9 cellular contexts compared by ENCODE assay signal in genomic region chr21:46500224-46500861, GRCh38. TPM values are rescaled to one million over a fixed set of nuclear protein-coding genes. Genes with fewer than 3 reads are reported as not detected.
DNase-seq lines count a peak whose midpoint lies in the region; ATAC-seq, FAIRE-seq and TF ChIP-seq lines count a peak whose summit lies in the region.
"Had no signal": no experiment of that assay in that cellular context is flagged by ENCODE, and none has a peak within 500 bp of the region (broad histone marks: within the 10 kb centered on the region; RNA-seq: fewer than 3 reads in every experiment).

No MANE protein-coding gene starts in this region.

- peaks cover 38% of the 10 kb centered on the region for H3K36me3 Mint-ChIP-seq in T-helper 2 cell treated with Interferon-gamma antibody and Interleukin-4, amounts not matched to agents 5 μg/mL and 100 μg/mL, for 36 hours (ENCODE audit: low read depth)

- 56% methylated on average over 3 of the region's 3 CpGs for WGBS in hepatocyte (ENCODE audit: low lambda C conversion rate, missing lambda C conversion rate)

- H3K27ac ChIP-seq in BLaER1 (peak overlapping the region; percentile 33; the same call in 1 of the 2 replicates), hepatocyte (peak overlapping the region; percentile 60)

- H3K27ac Mint-ChIP-seq in T-helper 2 cell treated with Interferon-gamma antibody and Interleukin-4, amounts not matched to agents 5 μg/mL and 100 μg/mL, for 36 hours: peak overlapping the region; percentile 56

- no peaks in the 10 kb centered on the region for H3K9me2 ChIP-seq in hepatocyte (replicated peaks; ENCODE audit: insufficient read depth)

- peak; percentile 60 for FAIRE-seq in H54 (lab: Jason Lieb, UNC)

- H3K4me2 ChIP-seq in BLaER1: peak overlapping the region; percentile 45
- peak overlapping the region; percentile 10 for H3K4me2 ChIP-seq in hepatocyte

- peak overlapping the region; percentile 6 for H3K4me3 Mint-ChIP-seq in T-helper 2 cell treated with Interferon-gamma antibody and Interleukin-4, amounts not matched to agents 5 μg/mL and 100 μg/mL, for 36 hours

- no peaks in the 10 kb centered on the region for H4K20me1 ChIP-seq in BLaER1
- no peaks in the 10 kb centered on the region for H4K20me1 ChIP-seq in hepatocyte (ENCODE audit: insufficient read depth, poor library complexity, severe bottlenecking)

- H3K27me3 ChIP-seq in BLaER1: no peaks in the 10 kb centered on the region
- no peaks in the 10 kb centered on the region for H3K27me3 ChIP-seq in hepatocyte

- peaks cover 32% of the 10 kb centered on the region for H3K4me1 ChIP-seq in BLaER1
- H3K4me1 ChIP-seq in hepatocyte (ENCODE audit: insufficient read depth): peaks cover 9% of the 10 kb centered on the region

- no peaks in the 10 kb centered on the region for H3K27me3 Mint-ChIP-seq in T-helper 2 cell treated with Interferon-gamma antibody and Interleukin-4, amounts not matched to agents 5 μg/mL and 100 μg/mL, for 36 hours (ENCODE audit: low read depth)

- no peaks in the 10 kb centered on the region for H3K9me3 ChIP-seq in BLaER1
- no peaks in the 10 kb centered on the region for H3K9me3 ChIP-seq in hepatocyte (ENCODE audit: low read depth)

- H3K9ac ChIP-seq in BLaER1: 0 out of 2 replicates have a peak overlapping the region, but pooled peaks have one; percentile 22

- no peak for TF ChIP-seq POLR2A in H54 (IDR thresholded peaks at IDR 0.05; ENCODE audit: low read depth, low read length)

- peaks cover 31% of the 10 kb centered on the region for H3K4me1 Mint-ChIP-seq in T-helper 2 cell treated with Interferon-gamma antibody and Interleukin-4, amounts not matched to agents 5 μg/mL and 100 μg/mL, for 36 hours (ENCODE audit: low read depth)

- DNase-seq in H54 (ENCODE audit: insufficient read length, low spot score): peak; percentile 36
- no peak for DNase-seq in T-helper 2 cell treated with Interferon-gamma antibody and Interleukin-4, amounts not matched to agents 5 μg/mL and 100 μg/mL, for 36 hours (ENCODE audit: low spot score)
- peak; percentile 13 for DNase-seq in hepatocyte (ENCODE audit: low spot score)
- no peak for DNase-seq in C1 segment of cervical spinal cord (lab: John Stamatoyannopoulos, UW)
- DNase-seq in superior temporal gyrus (ENCODE audit: extremely low spot score): no peak
- DNase-seq: activated CD4-positive, alpha-beta T cell treated with anti-CD3 and anti-CD28 coated beads, Interleukin-2, amount 50 U/mL, for 48 hours had no signal

- ATAC-seq in HG03432 (IDR thresholded peaks at IDR 0.05; ENCODE audit: unreplicated experiment): no peak
- ATAC-seq in GM21717 (IDR thresholded peaks at IDR 0.05; ENCODE audit: unreplicated experiment): no peak

- TF ChIP-seq CTCF in hepatocyte (IDR thresholded peaks at IDR 0.05; ENCODE audit: poor library complexity): no peak

- H3K9me3 Mint-ChIP-seq in T-helper 2 cell treated with Interferon-gamma antibody and Interleukin-4, amounts not matched to agents 5 μg/mL and 100 μg/mL, for 36 hours: no peaks in the 10 kb centered on the region

- H2AFZ ChIP-seq in hepatocyte: no peak overlapping the region

- H3K4me3 ChIP-seq in BLaER1 (no peak overlapping the region), hepatocyte (no peak overlapping the region)

- no peaks in the 10 kb centered on the region for H3K79me2 ChIP-seq in hepatocyte

- H3K36me3 ChIP-seq in BLaER1 (peaks cover 70% of the 10 kb centered on the region), hepatocyte (replicated peaks; ENCODE audit: insufficient read depth, low read depth) (no peaks in the 10 kb centered on the region)

RNA-seq across cellular contexts. Expression of gene DIP2A, which starts 41.7 kb away (rescaled TPM):
- 22.7 and 24.6 TPM in 2 replicates for total RNA-seq in hepatocyte
- polyA plus RNA-seq in hepatocyte: 16.7 and 19.8 TPM in 2 replicates

Comparison
In these comparisons a context has a peak if more than half of its experiments do, and no peak if none do; other contexts are left out.
1. DNase-seq: peak in H54 (single experiment) and hepatocyte (single experiment); none in T-helper 2 cell treated with Interferon-gamma antibody and Interleukin-4, amounts not matched to agents 5 μg/mL and 100 μg/mL, for 36 hours (single experiment), C1 segment of cervical spinal cord (0 of 14) and superior temporal gyrus (single experiment).